ENCODE assay signal across 8 cellular contexts in the genomic region with DNA sequence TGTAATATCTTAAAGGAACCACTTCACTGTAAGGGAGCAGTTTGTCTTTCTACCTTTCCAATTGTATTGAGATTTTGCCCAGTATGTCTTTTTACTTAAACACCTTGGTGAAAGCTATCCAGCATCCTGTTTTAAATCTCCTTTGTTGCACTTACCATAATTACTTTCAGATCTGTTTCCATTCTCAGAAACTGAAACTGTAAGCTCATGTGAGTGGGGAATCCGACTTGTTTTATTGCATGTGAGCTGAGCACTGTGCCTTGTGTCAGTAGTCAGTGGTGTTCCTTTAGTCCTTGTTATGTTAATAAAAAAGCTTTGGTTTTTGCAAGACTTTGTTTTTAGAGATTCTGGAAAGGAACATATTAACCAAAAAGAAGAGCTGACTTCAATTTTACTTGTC. TPM values are rescaled to one million over a fixed set of nuclear protein-coding genes. Genes with fewer than 3 reads are reported as not detected.
DNase-seq lines count a peak whose midpoint lies in the region; ATAC-seq and TF ChIP-seq lines count a peak whose summit lies in the region.

No MANE protein-coding gene starts in this region.

- CTCF ChIA-PET in Panc1 (lab: Charles Lee) = no interaction called here

- peaks cover 3% of the 10 kb centered on the region; the same call in 1 of the 2 replicates for H3K27me3 Mint-ChIP-seq in HFFc6 (ENCODE audit: insufficient read depth)

- DNase-seq in HFFc6 = no peak
- DNase-seq in Panc1 (ENCODE audit: low read depth, low spot score) = no peak
- DNase-seq in mucosa of descending colon = no peak
- DNase-seq in stimulated activated CD4-positive, alpha-beta T cell treated with anti-CD3 and anti-CD28 coated beads, Interleukin-1b, Interleukin-23, amount 100 ng/mL, for 48 hours = no peak
- no peak for DNase-seq in H7
- no peak for DNase-seq in epidermal melanocyte (ENCODE audit: insufficient read length, low spot score)

- ATAC-seq in GM18502 (IDR thresholded peaks at IDR 0.05; ENCODE audit: poor library complexity, unreplicated experiment) (peak; percentile 79), Panc1 (no peak), mucosa of descending colon (peak; percentile 77), HG03135 (IDR thresholded peaks at IDR 0.05; ENCODE audit: unreplicated experiment) (no peak)

- no TSS peak for BruUV-seq in Panc1 (replicated peaks; lab: Mats Ljungman, UMichigan)

- no peaks in the 10 kb centered on the region for H3K27me3 ChIP-seq in Panc1 (ENCODE audit: control insufficient read depth, insufficient read depth, low read length)
- H3K27me3 ChIP-seq in H7 (ENCODE audit: control insufficient read depth, insufficient read depth, low read length) = no peaks in the 10 kb centered on the region

- POLR2A ChIA-PET in Panc1 (lab: Charles Lee) = no interaction called here

- 0 out of 2 replicates have a peak overlapping the region, but pooled peaks have one; percentile 23 for H3K27ac ChIP-seq in Panc1 (ENCODE audit: low read length)

- H3K4me3 ChIP-seq in Panc1 (ENCODE audit: low read depth in 2 of 2, low read length in 2 of 2) (no peak overlapping the region), mucosa of descending colon (no peak overlapping the region), H7 (ENCODE audit: insufficient read depth, low read depth, low read length) (no peak overlapping the region)

- no peaks in the 10 kb centered on the region for H3K9me3 Mint-ChIP-seq in HFFc6

- H3K36me3 Mint-ChIP-seq in HFFc6 (ENCODE audit: low read depth) = peaks cover 4% of the 10 kb centered on the region; the same call in 1 of the 2 replicates

- H3K36me3 ChIP-seq in Panc1 (ENCODE audit: control insufficient read depth, insufficient read depth, low read length) (no peaks in the 10 kb centered on the region), mucosa of descending colon (ENCODE audit: low read depth) (no peaks in the 10 kb centered on the region), H7 (replicated peaks; ENCODE audit: control insufficient read depth, insufficient read depth, low read length) (no peaks in the 10 kb centered on the region)

- intact Hi-C loops in Panc1 (cut with micrococcal nuclease; ENCODE audit: unreplicated experiment) = no loop called here
- intact Hi-C loops in mucosa of descending colon (cut with DNase I, micrococcal nuclease) = no loop called here

- peak overlapping the region; percentile 41; the same call in 1 of the 2 replicates for H3K27ac Mint-ChIP-seq in HFFc6

- peaks cover 11% of the 10 kb centered on the region; the same call in 1 of the 2 replicates for H3K4me1 ChIP-seq in Panc1 (ENCODE audit: control insufficient read depth, insufficient read depth, low read length)
- peaks cover 10% of the 10 kb centered on the region for H3K4me1 ChIP-seq in mucosa of descending colon (ENCODE audit: low read depth)

- no peaks in the 10 kb centered on the region for H3K9me3 ChIP-seq in Panc1 (ENCODE audit: control insufficient read depth, insufficient read depth, low read depth, low read length)
- no peaks in the 10 kb centered on the region for H3K9me3 ChIP-seq in mucosa of descending colon

- peaks cover 53% of the 10 kb centered on the region for H3K4me1 Mint-ChIP-seq in HFFc6 (ENCODE audit: low read depth)

- H3K4me3 Mint-ChIP-seq in HFFc6 = peak overlapping the region; percentile 71

- TF ChIP-seq CTCF in HFFc6 (IDR thresholded peaks at IDR 0.05) (no peak), Panc1 (IDR thresholded peaks at IDR 0.05) (no peak), mucosa of descending colon (IDR thresholded peaks at IDR 0.05) (no peak)

- in situ Hi-C loops in Panc1 (cut with HindIII; ENCODE audit: low pct_unique_long_range_greater_than_20kb, low sequenced_read_pairs) = no loop called here

RNA-seq across cellular contexts. Expression of a gene that starts 42.2 kb away (rescaled TPM):
- total RNA-seq in HFFc6 (2021; fragmentation: NEBNext Ultra II Directional; extraction: Animal tissue kit (Norgen Biotek cat#: 25700)) = 10 to 100 TPM; 41.9 to 50.5 (median 46.6) TPM
- total RNA-seq in Panc1 (2021; ENCODE audit: unreplicated experiment) (94.3 TPM), mucosa of descending colon (100 to 1,000 TPM in 1 of 3 donors, 10 to 100 TPM in 2; 44.4 to 126 (median 45.3) TPM)
- 22.0 TPM for polyA plus RNA-seq in Panc1 (2012; ENCODE audit: insufficient read length)
- total RNA-seq in H7 (2014; rRNA removed; shearing (Covaris generic)) = 86.5 and 99.3 TPM in 2 replicates

Comparison
In these comparisons a context has a peak if more than half of its experiments do, and no peak if none do; other contexts are left out.
1. ATAC-seq: peak in GM18502 (single experiment) and mucosa of descending colon (single experiment); none in Panc1 (single experiment) and HG03135 (single experiment).